1 cellular context compared by ENCODE assay signal in genomic region chr11:62671604-62672528, GRCh38.
A peak's percentile ranks its signal among the peaks of the same experiment; 100 is the strongest.
TF ChIP-seq lines count a peak whose summit lies in the region.

TSS of gene LBHD1 (minus strand) at chr11:62672267. CDS start at chr11:62670031, 2,236 bp downstream.
TSS of gene UQCC3 (plus strand) at chr11:62671673. CDS start at chr11:62671746, 73 bp downstream.

TF ChIP-seq in HepG2, 621 proteins besides CTCF, POLR2A, EP300 and RAD21 (continued from another document and continues in another):
- TF ChIP-seq E2F1 (CRISPR knock-in tag; IDR thresholded peaks at IDR 0.05) (0 out of 2 replicates have a peak, but pooled peaks have one; percentile 23), GATAD2A (CRISPR knock-in tag; IDR thresholded peaks at IDR 0.05) (0 out of 2 replicates have a peak, but pooled peaks have one; percentile 34), RORA (CRISPR knock-in tag; IDR thresholded peaks at IDR 0.05) (no peak), ZFYVE20 (CRISPR knock-in tag; IDR thresholded peaks at IDR 0.05; ENCODE audit: borderline replicate concordance, low read depth) (0 out of 2 replicates have a peak, but pooled peaks have one; percentile 13), TFE3 (CRISPR knock-in tag; IDR thresholded peaks at IDR 0.05) (no peak), ZNF607 (CRISPR knock-in tag; IDR thresholded peaks at IDR 0.05; ENCODE audit: borderline replicate concordance) (no peak; the same call in 1 of the 2 replicates), SSRP1 (CRISPR knock-in tag; IDR thresholded peaks at IDR 0.05) (peak; percentile 14; the same call in 1 of the 2 replicates), ZHX1 (CRISPR knock-in tag; IDR thresholded peaks at IDR 0.05; ENCODE audit: low read depth) (0 out of 2 replicates have a peak, but pooled peaks have one; percentile 41), FOXP1 (IDR thresholded peaks at IDR 0.05) (no peak), FOXP1 (CRISPR knock-in tag; IDR thresholded peaks at IDR 0.05) (no peak), MYC (CRISPR knock-in tag; IDR thresholded peaks at IDR 0.05; ENCODE audit: borderline replicate concordance) (peak; percentile 69), DNMT3B (CRISPR knock-in tag; conservative IDR thresholded peaks at IDR 0.05) (0 out of 2 replicates have a peak, but pooled peaks have one; percentile 72), ZNF142 (CRISPR knock-in tag; IDR thresholded peaks at IDR 0.05) (no peak), NAIF1 (CRISPR knock-in tag; IDR thresholded peaks at IDR 0.05; ENCODE audit: borderline replicate concordance) (peak; percentile 99), ZNF672 (CRISPR knock-in tag; IDR thresholded peaks at IDR 0.05) (0 out of 2 replicates have a peak, but pooled peaks have one; percentile 35), SNAPC2 (CRISPR knock-in tag; IDR thresholded peaks at IDR 0.05) (peak; percentile 44; the same call in 1 of the 2 replicates), EHMT2 (IDR thresholded peaks at IDR 0.05; ENCODE audit: borderline replicate concordance, low read depth, low read length) (no peak), SOX6 (IDR thresholded peaks at IDR 0.05) (no peak), SOX6 (CRISPR knock-in tag; IDR thresholded peaks at IDR 0.05) (0 out of 2 replicates have a peak, but pooled peaks have one; percentile 15), CBX5 (CRISPR knock-in tag; IDR thresholded peaks at IDR 0.05; ENCODE audit: borderline replicate concordance) (no peak; the same call in 1 of the 2 replicates), ZNF841 (CRISPR knock-in tag; IDR thresholded peaks at IDR 0.05; ENCODE audit: borderline replicate concordance) (no peak; the same call in 1 of the 2 replicates), ZNF788 (CRISPR knock-in tag; IDR thresholded peaks at IDR 0.05; ENCODE audit: borderline replicate concordance) (peak; percentile 19; the same call in 1 of the 2 replicates), TSC22D2 (CRISPR knock-in tag; IDR thresholded peaks at IDR 0.05; ENCODE audit: borderline replicate concordance) (peak; percentile 34; the same call in 1 of the 2 replicates), ZNF225 (CRISPR knock-in tag; IDR thresholded peaks at IDR 0.05) (0 out of 2 replicates have a peak, but pooled peaks have one; percentile 74), ZNF878 (CRISPR knock-in tag; IDR thresholded peaks at IDR 0.05) (no peak), ZNF3 (CRISPR knock-in tag; IDR thresholded peaks at IDR 0.05) (no peak), ZXDC (CRISPR knock-in tag; IDR thresholded peaks at IDR 0.05) (peak; percentile 64; the same call in 1 of the 2 replicates), ZNF460 (CRISPR knock-in tag; IDR thresholded peaks at IDR 0.05; ENCODE audit: borderline replicate concordance) (no peak; the same call in 1 of the 2 replicates), MAFF (IDR thresholded peaks at IDR 0.05; ENCODE audit: low read depth, low read length) (peak; percentile 39; the same call in 1 of the 2 replicates), ZFP36 (IDR thresholded peaks at IDR 0.05; ENCODE audit: borderline replicate concordance, low read depth, low read length, partially characterized antibody) (no peak), KAT2B (IDR thresholded peaks at IDR 0.05; ENCODE audit: borderline replicate concordance, low read depth, low read length) (no peak), CHCHD3 (CRISPR knock-in tag; IDR thresholded peaks at IDR 0.05) (0 out of 2 replicates have a peak, but pooled peaks have one; percentile 35), ZNF839 (CRISPR knock-in tag; IDR thresholded peaks at IDR 0.05; ENCODE audit: borderline replicate concordance) (peak; percentile 96), ZBTB7B (CRISPR knock-in tag; IDR thresholded peaks at IDR 0.05) (peak; percentile 48; the same call in 1 of the 2 replicates), ZNF660 (CRISPR knock-in tag; IDR thresholded peaks at IDR 0.05; ENCODE audit: borderline replicate concordance, low read depth) (no peak), ATRX (CRISPR knock-in tag; IDR thresholded peaks at IDR 0.05; ENCODE audit: borderline replicate concordance) (no peak), POGZ (CRISPR knock-in tag; IDR thresholded peaks at IDR 0.05) (peak; percentile 65; the same call in 1 of the 2 replicates), YY1 (IDR thresholded peaks at IDR 0.05; ENCODE audit: insufficient read depth, insufficient replicate concordance, low read depth, low read length) (peak; percentile 86), ZNF639 (CRISPR knock-in tag; conservative IDR thresholded peaks at IDR 0.05) (0 out of 2 replicates have a peak, but pooled peaks have one; percentile 35)
- TF ChIP-seq, protein P1, sequence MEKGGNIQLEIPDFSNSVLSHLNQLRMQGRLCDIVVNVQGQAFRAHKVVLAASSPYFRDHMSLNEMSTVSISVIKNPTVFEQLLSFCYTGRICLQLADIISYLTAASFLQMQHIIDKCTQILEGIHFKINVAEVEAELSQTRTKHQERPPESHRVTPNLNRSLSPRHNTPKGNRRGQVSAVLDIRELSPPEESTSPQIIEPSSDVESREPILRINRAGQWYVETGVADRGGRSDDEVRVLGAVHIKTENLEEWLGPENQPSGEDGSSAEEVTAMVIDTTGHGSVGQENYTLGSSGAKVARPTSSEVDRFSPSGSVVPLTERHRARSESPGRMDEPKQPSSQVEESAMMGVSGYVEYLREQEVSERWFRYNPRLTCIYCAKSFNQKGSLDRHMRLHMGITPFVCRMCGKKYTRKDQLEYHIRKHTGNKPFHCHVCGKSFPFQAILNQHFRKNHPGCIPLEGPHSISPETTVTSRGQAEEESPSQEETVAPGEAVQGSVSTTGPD (CRISPR knock-in tag; IDR thresholded peaks at IDR 0.05), result 0 out of 2 replicates have a peak, but pooled peaks have one; percentile 34
- TF ChIP-seq, protein P2, sequence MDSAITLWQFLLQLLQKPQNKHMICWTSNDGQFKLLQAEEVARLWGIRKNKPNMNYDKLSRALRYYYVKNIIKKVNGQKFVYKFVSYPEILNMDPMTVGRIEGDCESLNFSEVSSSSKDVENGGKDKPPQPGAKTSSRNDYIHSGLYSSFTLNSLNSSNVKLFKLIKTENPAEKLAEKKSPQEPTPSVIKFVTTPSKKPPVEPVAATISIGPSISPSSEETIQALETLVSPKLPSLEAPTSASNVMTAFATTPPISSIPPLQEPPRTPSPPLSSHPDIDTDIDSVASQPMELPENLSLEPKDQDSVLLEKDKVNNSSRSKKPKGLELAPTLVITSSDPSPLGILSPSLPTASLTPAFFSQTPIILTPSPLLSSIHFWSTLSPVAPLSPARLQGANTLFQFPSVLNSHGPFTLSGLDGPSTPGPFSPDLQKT (CRISPR knock-in tag; IDR thresholded peaks at IDR 0.05; ENCODE audit: borderline replicate concordance), result 0 out of 2 replicates have a peak, but pooled peaks have one; percentile 31
